15 cellular contexts compared by ENCODE assay signal in genomic region chr18:62450175-62450545, GRCh38.
DNase-seq lines count a peak whose midpoint lies in the region; ATAC-seq and TF ChIP-seq lines count a peak whose summit lies in the region.
"Had no signal": no experiment of that assay in that cellular context is flagged by ENCODE, and none has a peak within 500 bp of the region (broad histone marks: within the 10 kb centered on the region; RNA-seq: fewer than 3 reads in every experiment).

No MANE protein-coding gene starts in this region.

- H3K4me1 Mint-ChIP-seq in glutamatergic neuron (ENCODE audit: low read depth, unreplicated experiment), result peaks cover 31% of the 10 kb centered on the region

- H3K4me3 ChIP-seq in HCT116 (replicated peaks in 1 of 2; ENCODE audit: low read depth in 1 of 2, low read length in 2 of 2) (no peak overlapping the region), smooth muscle cell (no peak overlapping the region)
- H3K4me3 ChIP-seq: SJSA1 had no signal

- peaks cover 5% of the 10 kb centered on the region for H3F3A ChIP-seq in smooth muscle cell (ENCODE audit: low read depth)

- H4K20me1 ChIP-seq in HCT116 (ENCODE audit: insufficient read depth), result no peaks in the 10 kb centered on the region
- no peaks in the 10 kb centered on the region for H4K20me1 ChIP-seq in smooth muscle cell (ENCODE audit: low read depth)

- intact Hi-C loops in HCT116 (cut with micrococcal nuclease), result loop anchor here (2.0 to 5.0 kb wide), 2 partner anchors 37 to 73 kb away; partner anchors contain the start of gene ZCCHC2
- intact Hi-C loops in posterior vena cava (cut with DNase I), result no loop called here

- no peak for DNase-seq in HCT116 (ENCODE audit: low read depth, low spot score)
- DNase-seq in glutamatergic neuron, result no peak
- DNase-seq in smooth muscle cell (lab: John Stamatoyannopoulos, UW; ENCODE audit: unreplicated experiment), result no peak
- no peak for DNase-seq in NOMO-1 (lab: John Stamatoyannopoulos, UW; ENCODE audit: unreplicated experiment in 2 of 2)
- no peak for DNase-seq in activated effector memory CD4-positive, alpha-beta T cell treated with Interleukin-2 at 50 U/mL for 16 hours
- no peak for DNase-seq in posterior vena cava (ENCODE audit: low spot score)
- DNase-seq: activated CD4-positive, CD25-positive, alpha-beta regulatory T cell; activated naive CD4-positive, alpha-beta T cell treated with anti-CD3 and anti-CD28 coated beads, Interleukin-2, amount 10 ng/mL, durations not matched to agents 7 days and 5 days; activated T-cell treated with anti-CD3 and anti-CD28 coated beads, Interleukin-2, amount 50 U/mL, for 1 hour; GDM1; NCI-H1436; stimulated activated naive B cell treated with anti-CD40 and anti-IgM and Interleukin-4, amounts not matched to agents 10 μg/mL and 1 μg/mL and 100 μg/mL, for 72 hours had no signal

- H3K9me2 ChIP-seq in HCT116 (ENCODE audit: insufficient read depth), result no peaks in the 10 kb centered on the region

- no peaks in the 10 kb centered on the region for H3K9me3 ChIP-seq in HCT116 (ENCODE audit: control insufficient read depth in 1 of 2, insufficient read depth in 1 of 2, low read depth in 1 of 2, low read length in 2 of 2)
- no peaks in the 10 kb centered on the region for H3K9me3 ChIP-seq in smooth muscle cell (replicated peaks; ENCODE audit: low read depth)
- H3K9me3 ChIP-seq: SJSA1 had no signal

- POLR2A ChIA-PET in HCT116 (lab: Charles Lee), result interaction anchor here (1.6 kb wide), 2 partner anchors 25 to 72 kb away, joined by 5 to 6 read pairs; partner anchors contain the start of gene ZCCHC2

- H3K36me3 ChIP-seq in HCT116 (ENCODE audit: control insufficient read depth in 1 of 2, insufficient read depth in 2 of 2, low read length in 2 of 2), result no peaks in the 10 kb centered on the region
- no peaks in the 10 kb centered on the region for H3K36me3 ChIP-seq in smooth muscle cell (ENCODE audit: low read depth)
- H3K36me3 ChIP-seq: SJSA1 had no signal

- BruUV-seq in HCT116 (replicated peaks; lab: Mats Ljungman, UMichigan), result no TSS peak

- H3K36me3 Mint-ChIP-seq in glutamatergic neuron (ENCODE audit: unreplicated experiment), result no peaks in the 10 kb centered on the region
- H3K36me3 Mint-ChIP-seq: activated naive CD4-positive, alpha-beta T cell treated with anti-CD3 and anti-CD28 coated beads, Interleukin-2, amount 10 ng/mL, durations not matched to agents 7 days and 5 days; stimulated activated naive B cell treated with anti-CD40 and anti-IgM and Interleukin-4, amounts not matched to agents 10 μg/mL and 1 μg/mL and 100 μg/mL, for 72 hours had no signal

- TF ChIP-seq RAD21 in HCT116 (IDR thresholded peaks at IDR 0.05; ENCODE audit: low read depth), result no peak

- TF ChIP-seq CTCF in HCT116 (IDR thresholded peaks at IDR 0.05 in 2 of 3, conservative IDR thresholded peaks at IDR 0.05 in 1 of 3; ENCODE audit: borderline replicate concordance in 1 of 3, insufficient read depth in 1 of 3, low read depth in 2 of 3, low read length in 2 of 3), result no peak
- no peak for TF ChIP-seq CTCF in VCaP (conservative IDR thresholded peaks at IDR 0.05)
- no peak for TF ChIP-seq CTCF in glutamatergic neuron (IDR thresholded peaks at IDR 0.05; ENCODE audit: partially characterized antibody, unreplicated experiment)
- no peak for TF ChIP-seq CTCF in smooth muscle cell (IDR thresholded peaks at IDR 0.05; ENCODE audit: borderline replicate concordance, insufficient read depth, poor library complexity, severe bottlenecking)

- H3K27ac ChIP-seq in HCT116 (ENCODE audit: low read depth, low read length) (peak overlapping the region; percentile 83), VCaP (peak overlapping the region; percentile 47), smooth muscle cell (ENCODE audit: low read depth) (no peak overlapping the region)
- H3K27ac ChIP-seq: SJSA1 had no signal

- peaks cover 3% of the 10 kb centered on the region for H3K27me3 Mint-ChIP-seq in glutamatergic neuron (ENCODE audit: unreplicated experiment)

- H3K79me2 ChIP-seq in HCT116 (ENCODE audit: insufficient read depth, low read length) (no peaks in the 10 kb centered on the region), smooth muscle cell (ENCODE audit: low read depth) (no peaks in the 10 kb centered on the region)

- no peaks in the 10 kb centered on the region for H3K27me3 ChIP-seq in HCT116 (ENCODE audit: insufficient read depth, low read length)
- H3K27me3 ChIP-seq in smooth muscle cell (ENCODE audit: low read depth), result peaks cover 28% of the 10 kb centered on the region
- H3K27me3 ChIP-seq: SJSA1 had no signal

- no peak for TF ChIP-seq POLR2A in HCT116 (IDR thresholded peaks at IDR 0.05; ENCODE audit: borderline replicate concordance, extremely low read depth, insufficient read depth, insufficient read length)

- H3K9me3 Mint-ChIP-seq in glutamatergic neuron (ENCODE audit: unreplicated experiment), result peaks cover 8% of the 10 kb centered on the region
- H3K9me3 Mint-ChIP-seq: activated CD8-positive, alpha-beta T cell treated with anti-CD3 and anti-CD28 coated beads for 36 hours; stimulated activated naive B cell treated with anti-CD40 and anti-IgM and Interleukin-4, amounts not matched to agents 10 μg/mL and 1 μg/mL and 100 μg/mL, for 72 hours had no signal

- ATAC-seq in HCT116, result no peak
- ATAC-seq: activated CD8-positive, alpha-beta T cell treated with anti-CD3 and anti-CD28 coated beads for 36 hours had no signal

- RAD21 ChIA-PET in HCT116 (lab: Charles Lee; ENCODE audit: low non-redundant PET in 1 of 2, low total read pairs in 2 of 2, uncharacterized antibody in 2 of 2, unreplicated experiment in 2 of 2), result interaction anchor here (1.3 to 1.6 kb wide), 2 partner anchors 24 to 36 kb away, joined by 4 to 5 read pairs; no protein-coding TSS in a partner anchor

- peaks cover 30 to 39% of the 10 kb centered on the region in 2 experiments for H3K4me1 ChIP-seq in HCT116 (ENCODE audit: control insufficient read depth in 1 of 2, insufficient read depth in 2 of 2, low read length in 2 of 2)
- H3K4me1 ChIP-seq in smooth muscle cell (ENCODE audit: low read depth), result no peaks in the 10 kb centered on the region

- H2AFZ ChIP-seq in HCT116 (ENCODE audit: low read depth, low read length, poor library complexity, severe bottlenecking) (peak overlapping the region; percentile 71), smooth muscle cell (ENCODE audit: low read depth) (no peak overlapping the region)

- WGBS in smooth muscle cell (ENCODE audit: low lambda C conversion rate), result 72% methylated on average over 5 of the region's 5 CpGs

- peak overlapping the region; percentile 89 for H3K27ac Mint-ChIP-seq in glutamatergic neuron (ENCODE audit: unreplicated experiment)
- H3K27ac Mint-ChIP-seq: activated CD8-positive, alpha-beta T cell treated with anti-CD3 and anti-CD28 coated beads for 36 hours; activated naive CD4-positive, alpha-beta T cell treated with anti-CD3 and anti-CD28 coated beads, Interleukin-2, amount 10 ng/mL, durations not matched to agents 7 days and 5 days; stimulated activated naive B cell treated with anti-CD40 and anti-IgM and Interleukin-4, amounts not matched to agents 10 μg/mL and 1 μg/mL and 100 μg/mL, for 72 hours had no signal

- CTCF ChIA-PET in HCT116 (lab: Charles Lee), result interaction anchor here (1.0 to 1.6 kb wide), 3 partner anchors 21 to 134 kb away, joined by 3 to 9 read pairs (median 3); no protein-coding TSS in a partner anchor

- H3K4me2 ChIP-seq in HCT116 (ENCODE audit: low read length), result peak overlapping the region; percentile 69
- H3K4me2 ChIP-seq in smooth muscle cell, result peak overlapping the region; percentile 53

- peak overlapping the region; percentile 17 for H3K4me3 Mint-ChIP-seq in glutamatergic neuron (ENCODE audit: unreplicated experiment)
- H3K4me3 Mint-ChIP-seq: activated CD8-positive, alpha-beta T cell treated with anti-CD3 and anti-CD28 coated beads for 36 hours; activated naive CD4-positive, alpha-beta T cell treated with anti-CD3 and anti-CD28 coated beads, Interleukin-2, amount 10 ng/mL, durations not matched to agents 7 days and 5 days; stimulated activated naive B cell treated with anti-CD40 and anti-IgM and Interleukin-4, amounts not matched to agents 10 μg/mL and 1 μg/mL and 100 μg/mL, for 72 hours had no signal

- H3K9ac ChIP-seq in HCT116 (ENCODE audit: low read length) (peak overlapping the region; percentile 44; the same call in 1 of the 2 replicates), smooth muscle cell (ENCODE audit: low read depth) (no peak overlapping the region)

TF ChIP-seq in HCT116, 20 proteins besides CTCF, POLR2A, EP300 and RAD21:
- TF ChIP-seq ELF1 (IDR thresholded peaks at IDR 0.05; ENCODE audit: borderline replicate concordance, low read depth) (no peak), TCF7L2 (IDR thresholded peaks at IDR 0.05; ENCODE audit: borderline replicate concordance, extremely low read depth, insufficient read depth, insufficient read length) (no peak), CBX3 (IDR thresholded peaks at IDR 0.05; ENCODE audit: low read depth) (no peak), SIN3A (IDR thresholded peaks at IDR 0.05; ENCODE audit: low read depth) (no peak), MAX (IDR thresholded peaks at IDR 0.05) (no peak), SRF (IDR thresholded peaks at IDR 0.05; ENCODE audit: low read depth) (no peak)
